In the genomic region with DNA sequence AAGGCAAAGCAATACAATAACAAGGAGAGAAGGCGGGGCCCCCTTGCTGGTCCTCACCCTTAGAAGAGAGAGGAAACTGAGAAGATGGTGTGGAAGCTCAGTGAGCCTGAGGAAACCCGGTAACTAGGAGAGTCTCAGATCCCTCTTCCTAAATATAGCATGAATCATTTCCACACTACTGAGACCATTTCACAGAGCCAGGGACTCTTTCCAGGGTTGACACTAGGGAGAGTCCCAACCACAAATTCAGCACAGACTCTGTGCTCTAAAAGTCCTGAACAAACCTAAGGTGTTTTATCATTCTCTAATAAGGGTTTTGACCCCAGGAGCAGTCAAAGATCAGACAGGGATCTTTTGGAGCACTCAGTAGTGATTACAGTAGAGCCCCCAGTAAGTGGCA, we compare ENCODE assay signal across 27 cellular contexts.
DNase-seq lines count a peak whose midpoint lies in the region; ATAC-seq, FAIRE-seq and TF ChIP-seq lines count a peak whose summit lies in the region.
"Had no signal": no experiment of that assay in that cellular context is flagged by ENCODE, and none has a peak within 500 bp of the region (broad histone marks: within the 10 kb centered on the region; RNA-seq: fewer than 3 reads in every experiment).

No MANE protein-coding gene starts in this region.

- H3K36me3 Mint-ChIP-seq in H9 (ENCODE audit: insufficient read depth in 1 of 3, low read depth in 3 of 3), result no peaks in the 10 kb centered on the region
- no peaks in the 10 kb centered on the region for H3K36me3 Mint-ChIP-seq in activated T-helper 1 cell treated with anti-CD3 and anti-CD28 coated beads, Interleukin-12 subunit alpha, Interleukin-12 subunit beta, Interleukin-2, Interleukin-4 antibody, amounts not matched to agents 30 ng/mL and 10 ng/mL and 1 ng/mL, durations not matched to agents 14 hours and 24 hours and 36 hours (ENCODE audit: low read depth)
- H3K36me3 Mint-ChIP-seq: CD14-positive monocyte had no signal

- H4K20me1 ChIP-seq in H9 (ENCODE audit: control insufficient read depth, insufficient read depth, insufficient read length), result no peaks in the 10 kb centered on the region
- no peaks in the 10 kb centered on the region for H4K20me1 ChIP-seq in K562 (replicated peaks; ENCODE audit: control insufficient read depth, insufficient read depth, low read length)

- no peak for TF ChIP-seq POLR2A in K562 (conservative IDR thresholded peaks at IDR 0.05)

- no peak overlapping the region for H2BK5ac ChIP-seq in H9 (ENCODE audit: insufficient read length, low read length)

- no peaks in the 10 kb centered on the region for H3K9me1 ChIP-seq in K562 (ENCODE audit: control insufficient read depth, insufficient read depth, low read length)

- WGBS in H9 (ENCODE audit: extremely low coverage, insufficient read length, low lambda C conversion rate), result no CpG with 5 or more reads among the region's 2 CpGs
- 20% methylated on average over 2 of the region's 2 CpGs for WGBS in K562 (ENCODE audit: insufficient coverage, low coverage, missing lambda C conversion rate)

- H3K79me2 ChIP-seq in H9 (ENCODE audit: insufficient read depth, low read length) (no peaks in the 10 kb centered on the region), K562 (ENCODE audit: control insufficient read depth, insufficient read depth, low read length) (no peaks in the 10 kb centered on the region)

- H3K4me1 Mint-ChIP-seq in H9, result peaks cover 10 to 11% of the 10 kb centered on the region in 2 experiments
- H3K4me1 Mint-ChIP-seq in activated T-helper 1 cell treated with anti-CD3 and anti-CD28 coated beads, Interleukin-12 subunit alpha, Interleukin-12 subunit beta, Interleukin-2, Interleukin-4 antibody, amounts not matched to agents 30 ng/mL and 10 ng/mL and 1 ng/mL, durations not matched to agents 14 hours and 24 hours and 36 hours (ENCODE audit: low read depth), result no peaks in the 10 kb centered on the region
- H3K4me1 Mint-ChIP-seq: CD14-positive monocyte had no signal

- no peak overlapping the region for H3K4me3 Mint-ChIP-seq in H9
- H3K4me3 Mint-ChIP-seq in activated T-helper 1 cell treated with anti-CD3 and anti-CD28 coated beads, Interleukin-12 subunit alpha, Interleukin-12 subunit beta, Interleukin-2, Interleukin-4 antibody, amounts not matched to agents 30 ng/mL and 10 ng/mL and 1 ng/mL, durations not matched to agents 14 hours and 24 hours and 36 hours, result no peak overlapping the region
- H3K4me3 Mint-ChIP-seq: CD14-positive monocyte, HFFc6 had no signal

- H3K56ac ChIP-seq in H9 (ENCODE audit: insufficient read length, low read depth, low read length), result no peak overlapping the region

- no TSS peak for BruUV-seq in K562 (replicated peaks; lab: Mats Ljungman, UMichigan)

- no peaks in the 10 kb centered on the region for H3K27me3 Mint-ChIP-seq in H9 (ENCODE audit: low read depth)
- no peaks in the 10 kb centered on the region for H3K27me3 Mint-ChIP-seq in activated T-helper 1 cell treated with anti-CD3 and anti-CD28 coated beads, Interleukin-12 subunit alpha, Interleukin-12 subunit beta, Interleukin-2, Interleukin-4 antibody, amounts not matched to agents 30 ng/mL and 10 ng/mL and 1 ng/mL, durations not matched to agents 14 hours and 24 hours and 36 hours (ENCODE audit: insufficient read depth)

- peak overlapping the region; percentile 34 for H2AFZ ChIP-seq in H9 (ENCODE audit: low read length)
- H2AFZ ChIP-seq in K562 (ENCODE audit: low read depth, low read length), result peak overlapping the region; percentile 57

- H3K4me1 ChIP-seq in H9 (ENCODE audit: insufficient read depth, low read length) (no peaks in the 10 kb centered on the region; the same call in 1 of the 2 replicates), K562 (replicated peaks in 1 of 2; ENCODE audit: control insufficient read depth in 2 of 2, insufficient read depth in 2 of 2, low read length in 2 of 2) (peaks cover 0 to 4% of the 10 kb centered on the region in 2 experiments; a peak in 1 of 5 replicates), BE2C (0 out of 2 replicates have a peak, but pooled peaks cover 3% of the 10 kb centered on the region)
- H3K4me1 ChIP-seq: SJCRH30 had no signal

- no peak overlapping the region for H4K8ac ChIP-seq in H9 (replicated peaks; ENCODE audit: insufficient read length, low read depth, low read length)

- no peak overlapping the region for H4K91ac ChIP-seq in H9 (ENCODE audit: insufficient read length, low read depth, low read length)

- H3K27ac ChIP-seq in H9 (ENCODE audit: insufficient read length, low read depth, low read length) (no peak overlapping the region), K562 (ENCODE audit: extremely low read depth, low read depth, low read length) (no peak overlapping the region), WERI-Rb-1 (no peak overlapping the region)
- H3K27ac ChIP-seq: HL-60, SJCRH30 had no signal

- TF ChIP-seq CTCF in H9 (conservative IDR thresholded peaks at IDR 0.05), result no peak
- TF ChIP-seq CTCF in K562 (IDR thresholded peaks at IDR 0.05 in 2 of 3, conservative IDR thresholded peaks at IDR 0.05 in 1 of 3; ENCODE audit: insufficient read depth in 2 of 3, low read depth in 1 of 3, low read length in 3 of 3), result no peak
- no peak for TF ChIP-seq CTCF in BE2C (IDR thresholded peaks at IDR 0.05; ENCODE audit: low read depth, low read length)
- TF ChIP-seq CTCF in WERI-Rb-1 (IDR thresholded peaks at IDR 0.05; ENCODE audit: low read depth, low read length), result no peak

- TF ChIP-seq RAD21 in K562 (CRISPR knock-in tag; conservative IDR thresholded peaks at IDR 0.05 in 1 of 2, IDR thresholded peaks at IDR 0.05 in 1 of 2), result no peak

- in situ Hi-C loops in K562 (cut with MboI), result no loop called here

- no peak overlapping the region for H2BK12ac ChIP-seq in H9 (ENCODE audit: insufficient read length, low read depth, low read length)

- no peak overlapping the region for H2AK5ac ChIP-seq in H9 (ENCODE audit: insufficient read length, low read length)

- POLR2A ChIA-PET in K562 (lab: Yijun Ruan, JAX), result no interaction called here

- H3K27me3 ChIP-seq in H9 (ENCODE audit: insufficient read depth, low read length) (no peaks in the 10 kb centered on the region), K562 (ENCODE audit: control insufficient read depth in 2 of 2, insufficient read depth in 2 of 2, low read length in 2 of 2) (no peaks in the 10 kb centered on the region), BE2C (no peaks in the 10 kb centered on the region), WERI-Rb-1 (ENCODE audit: insufficient read depth, low read depth, severe bottlenecking) (no peaks in the 10 kb centered on the region)
- H3K27me3 ChIP-seq: SJCRH30 had no signal

- no peak overlapping the region for H3K4ac ChIP-seq in H9 (ENCODE audit: low read depth, low read length)

- H3K36me3 ChIP-seq in K562 (ENCODE audit: control insufficient read depth, insufficient read depth, low read length), result no peaks in the 10 kb centered on the region
- no peaks in the 10 kb centered on the region for H3K36me3 ChIP-seq in BE2C
- H3K36me3 ChIP-seq in WERI-Rb-1, result no peaks in the 10 kb centered on the region
- H3K36me3 ChIP-seq: SJCRH30 had no signal

- H3T11ph ChIP-seq in H9 (ENCODE audit: low read length), result no peak overlapping the region

- FAIRE-seq in K562 (lab: Jason Lieb, UNC), result no peak
- FAIRE-seq: A204.1, HepG2, RCC 7860 had no signal

- no peaks in the 10 kb centered on the region for H3K9me3 Mint-ChIP-seq in H9
- no peaks in the 10 kb centered on the region for H3K9me3 Mint-ChIP-seq in activated T-helper 1 cell treated with anti-CD3 and anti-CD28 coated beads, Interleukin-12 subunit alpha, Interleukin-12 subunit beta, Interleukin-2, Interleukin-4 antibody, amounts not matched to agents 30 ng/mL and 10 ng/mL and 1 ng/mL, durations not matched to agents 14 hours and 24 hours and 36 hours
- H3K9me3 Mint-ChIP-seq: CD14-positive monocyte, HFFc6 had no signal

- H3K9ac ChIP-seq in H9 (ENCODE audit: extremely low read depth, insufficient read length, low read length) (no peak overlapping the region), K562 (ENCODE audit: insufficient read depth in 1 of 2, low read depth in 2 of 2, low read length in 2 of 2) (no peak overlapping the region)

- H3K27ac Mint-ChIP-seq in H9, result no peak overlapping the region; a peak in 1 of 7 replicates
- no peak overlapping the region for H3K27ac Mint-ChIP-seq in activated T-helper 1 cell treated with anti-CD3 and anti-CD28 coated beads, Interleukin-12 subunit alpha, Interleukin-12 subunit beta, Interleukin-2, Interleukin-4 antibody, amounts not matched to agents 30 ng/mL and 10 ng/mL and 1 ng/mL, durations not matched to agents 14 hours and 24 hours and 36 hours
- H3K27ac Mint-ChIP-seq: HFFc6 had no signal

- CTCF ChIA-PET in K562 (lab: Yijun Ruan, JAX; ENCODE audit: low intra/inter-chr PET ratio), result no interaction called here

- H3K4me2 ChIP-seq in H9 (ENCODE audit: insufficient read depth, insufficient read length, low read length), result no peak overlapping the region
- H3K4me2 ChIP-seq in K562 (ENCODE audit: insufficient read depth, low read length), result no peak overlapping the region

- H3K79me1 ChIP-seq in H9 (ENCODE audit: insufficient read depth, low read depth, low read length, poor library complexity, severe bottlenecking), result no peaks in the 10 kb centered on the region

- H4K5ac ChIP-seq in H9 (ENCODE audit: insufficient read length, low read depth, low read length), result no peak overlapping the region

- intact Hi-C loops in K562 (cut with micrococcal nuclease), result no loop called here
- intact Hi-C loops in activated T-helper 1 cell treated with anti-CD3 and anti-CD28 coated beads, Interleukin-12 subunit alpha, Interleukin-12 subunit beta, Interleukin-2, Interleukin-4 antibody, amounts not matched to agents 30 ng/mL and 10 ng/mL and 1 ng/mL, durations not matched to agents 14 hours and 24 hours and 36 hours (cut with micrococcal nuclease), result no loop called here

- no peak overlapping the region for H2BK20ac ChIP-seq in H9 (ENCODE audit: low read depth, low read length, poor library complexity, severe bottlenecking)

- H3K23me2 ChIP-seq in H9 (ENCODE audit: insufficient read length, low read depth, low read length, poor library complexity, severe bottlenecking), result no peaks in the 10 kb centered on the region

- no peak overlapping the region for H2BK15ac ChIP-seq in H9 (ENCODE audit: low read depth, low read length)

- no peak overlapping the region for H3K23ac ChIP-seq in H9 (ENCODE audit: insufficient read length, low read depth, low read length)

- no peak for DNase-seq in H9
- no peak for DNase-seq in K562 (ENCODE audit: extremely low read depth in 1 of 4, low spot score in 3 of 4)
- DNase-seq in BE2C, result no peak
- DNase-seq in WERI-Rb-1, result no peak
- DNase-seq in HuH-7 (ENCODE audit: low spot score), result no peak
- DNase-seq in activated T-helper 1 cell treated with anti-CD3 and anti-CD28 coated beads, Interleukin-12 subunit alpha, Interleukin-12 subunit beta, Interleukin-2, Interleukin-4 antibody, amounts not matched to agents 30 ng/mL and 10 ng/mL and 1 ng/mL, durations not matched to agents 14 hours and 24 hours and 36 hours (ENCODE audit: low spot score), result no peak
- DNase-seq: DMS53; GDM1; H7; HFFc6; KG1; NCI-H1105; NCI-H146; NCI-H2029; NCI-H345; NCI-H524; NCI-H774; NK-92 treated with Interleukin-12 subunit alpha and Interleukin-12 subunit beta, amount 100 ng/mL, for 24 hours; SJCRH30; T-helper 1 cell had no signal

- no peak overlapping the region for H2BK120ac ChIP-seq in H9 (ENCODE audit: low read depth, low read length, poor library complexity, severe bottlenecking)

- no peaks in the 10 kb centered on the region for H3K9me3 ChIP-seq in H9 (ENCODE audit: control insufficient read depth, low read depth, low read length)
- no peaks in the 10 kb centered on the region for H3K9me3 ChIP-seq in K562 (replicated peaks; ENCODE audit: control insufficient read depth, insufficient read depth, low read depth, low read length)
- no peaks in the 10 kb centered on the region for H3K9me3 ChIP-seq in BE2C
- no peaks in the 10 kb centered on the region for H3K9me3 ChIP-seq in WERI-Rb-1 (ENCODE audit: severe bottlenecking)
- H3K9me3 ChIP-seq: SJCRH30 had no signal

- no peak for TF ChIP-seq EP300 in K562 (IDR thresholded peaks at IDR 0.05; ENCODE audit: low read length)

- ATAC-seq in GM18868 (IDR thresholded peaks at IDR 0.05; ENCODE audit: unreplicated experiment), result peak; percentile 79
- ATAC-seq in HG03095 (IDR thresholded peaks at IDR 0.05; ENCODE audit: unreplicated experiment), result peak; percentile 54
- peak; percentile 46 for ATAC-seq in K562
- ATAC-seq: HepG2 had no signal

- H3K4me3 ChIP-seq in K562 (no peak overlapping the region), BE2C (ENCODE audit: low read depth, low read length) (no peak overlapping the region), WERI-Rb-1 (ENCODE audit: low read depth, low read length) (no peak overlapping the region)
- H3K4me3 ChIP-seq: SJCRH30 had no signal

- H3K18ac ChIP-seq in H9 (ENCODE audit: insufficient read length, low read depth, low read length), result no peak overlapping the region

- H3K14ac ChIP-seq in H9 (ENCODE audit: insufficient read depth, low read length), result no peak overlapping the region
